ENCODE assay signal across 11 cellular contexts in the genomic region with DNA sequence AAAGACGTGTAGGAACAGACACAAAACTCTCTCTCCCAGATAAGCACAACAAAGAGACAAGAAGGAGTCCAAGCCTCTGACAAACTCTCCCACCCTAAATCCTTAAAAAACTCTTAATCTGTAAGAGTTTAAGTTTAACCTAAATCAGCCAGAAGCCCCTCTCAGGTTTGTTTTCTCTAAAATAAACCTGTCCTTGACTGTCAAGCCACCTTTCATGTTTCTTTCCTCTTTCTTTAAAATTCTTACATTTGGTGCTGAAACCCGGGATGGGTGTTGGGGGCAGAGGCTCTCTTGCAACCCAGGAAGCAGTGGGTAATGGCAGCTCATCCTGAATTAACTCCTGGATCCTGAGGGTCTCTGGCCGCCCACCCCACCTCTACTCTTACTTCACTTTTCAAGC.
"Had no signal": no experiment of that assay in that cellular context is flagged by ENCODE, and none has a peak within 500 bp of the region (broad histone marks: within the 10 kb centered on the region; RNA-seq: fewer than 3 reads in every experiment).

No MANE protein-coding gene starts in this region.

- FAIRE-seq: H1, H54 had no signal

- H3K27ac Mint-ChIP-seq: GM23338, H9, HFFc6 had no signal

- H3K36me3 ChIP-seq: HAP-1 had no signal

- H3K4me2 ChIP-seq: GM23338 had no signal

- H3K9me3 ChIP-seq: HAP-1 had no signal

- H3K4me3 Mint-ChIP-seq: GM23338, H9, HFFc6 had no signal

- H3K9ac ChIP-seq: GM23248 had no signal

- H3K4me3 ChIP-seq: GM23248, GM23338, HAP-1 had no signal

- ATAC-seq: GM23338, HCT116 had no signal

- DNase-seq: GM23248, GOT3, H7, H9, HCEC 1CT, HFFc6 had no signal

- H3K27ac ChIP-seq: GM23248 had no signal

- H3K4me1 Mint-ChIP-seq: GM23338, H9 had no signal

- H2AFZ ChIP-seq: GM23248, GM23338 had no signal

- H3K4me1 ChIP-seq: HAP-1 had no signal
